Comparison of ENCODE assay signal across 1 cellular context in the genomic region with DNA sequence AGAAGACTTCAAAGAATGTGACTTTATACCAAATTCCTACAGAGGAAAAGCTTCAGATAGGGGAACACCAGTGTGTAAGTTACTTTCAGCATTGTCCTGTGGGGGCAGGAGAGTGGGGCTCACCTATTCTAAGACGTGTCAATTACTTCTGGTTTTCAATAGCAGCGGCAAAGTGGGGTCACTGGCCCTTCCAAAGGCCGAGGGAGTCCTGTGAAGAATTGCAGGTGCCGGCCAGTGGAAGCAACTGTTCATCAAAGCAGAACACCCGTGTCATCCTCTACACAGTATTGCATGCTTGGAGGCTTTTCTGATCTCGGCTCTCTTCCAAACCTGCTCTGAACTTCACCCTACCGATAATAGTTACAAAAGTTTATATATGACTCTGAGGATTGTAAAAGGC.
TF ChIP-seq lines count a peak whose summit lies in the region.

No MANE protein-coding gene starts in this region.

TF ChIP-seq in HCT116, 20 proteins besides CTCF, POLR2A, EP300 and RAD21 (continued from another document):
- TF ChIP-seq, protein P1, sequence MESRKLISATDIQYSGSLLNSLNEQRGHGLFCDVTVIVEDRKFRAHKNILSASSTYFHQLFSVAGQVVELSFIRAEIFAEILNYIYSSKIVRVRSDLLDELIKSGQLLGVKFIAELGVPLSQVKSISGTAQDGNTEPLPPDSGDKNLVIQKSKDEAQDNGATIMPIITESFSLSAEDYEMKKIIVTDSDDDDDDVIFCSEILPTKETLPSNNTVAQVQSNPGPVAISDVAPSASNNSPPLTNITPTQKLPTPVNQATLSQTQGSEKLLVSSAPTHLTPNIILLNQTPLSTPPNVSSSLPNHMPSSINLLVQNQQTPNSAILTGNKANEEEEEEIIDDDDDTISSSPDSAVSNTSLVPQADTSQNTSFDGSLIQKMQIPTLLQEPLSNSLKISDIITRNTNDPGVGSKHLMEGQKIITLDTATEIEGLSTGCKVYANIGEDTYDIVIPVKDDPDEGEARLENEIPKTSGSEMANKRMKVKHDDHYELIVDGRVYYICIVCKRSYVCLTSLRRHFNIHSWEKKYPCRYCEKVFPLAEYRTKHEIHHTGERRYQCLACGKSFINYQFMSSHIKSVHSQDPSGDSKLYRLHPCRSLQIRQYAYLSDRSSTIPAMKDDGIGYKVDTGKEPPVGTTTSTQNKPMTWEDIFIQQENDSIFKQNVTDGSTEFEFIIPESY (IDR thresholded peaks at IDR 0.05; ENCODE audit: extremely low read depth, insufficient replicate concordance, low read length), result no peak
- TF ChIP-seq FOSL1 (IDR thresholded peaks at IDR 0.05; ENCODE audit: low read depth) (no peak), JUND (IDR thresholded peaks at IDR 0.05) (no peak), CBX3 (IDR thresholded peaks at IDR 0.05; ENCODE audit: low read depth) (no peak), SP1 (IDR thresholded peaks at IDR 0.05; ENCODE audit: low read depth) (no peak), ZNF274 (IDR thresholded peaks at IDR 0.05; ENCODE audit: low read depth, low read length) (no peak)
